In the genomic region with DNA sequence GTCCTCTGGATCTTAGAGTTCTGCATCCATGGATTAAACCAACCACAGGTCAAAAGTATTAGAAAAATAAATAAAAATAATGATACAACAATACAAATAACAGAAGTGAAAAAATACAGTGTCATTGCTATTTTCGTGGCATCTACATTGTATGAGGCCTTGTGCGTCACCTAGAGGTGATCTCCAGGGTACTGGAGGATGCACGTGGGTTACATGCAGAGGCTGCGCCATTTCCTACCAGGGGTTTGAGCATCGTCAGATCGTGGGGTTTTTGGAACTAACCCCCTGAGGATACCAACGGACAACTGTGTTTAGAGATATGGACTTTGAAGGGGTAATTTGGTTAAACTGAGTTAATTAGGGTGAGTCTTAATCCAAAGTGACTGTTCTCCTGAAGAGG, we compare ENCODE assay signal across 22 cellular contexts.
"Had no signal": no experiment of that assay in that cellular context is flagged by ENCODE, and none has a peak within 500 bp of the region (broad histone marks: within the 10 kb centered on the region; RNA-seq: fewer than 3 reads in every experiment).

No MANE protein-coding gene starts in this region.

- FAIRE-seq: bronchial epithelial cell had no signal

- H3K27ac ChIP-seq: ascending aorta, body of pancreas, PC-9, SK-N-MC had no signal

- H3K36me3 ChIP-seq: ascending aorta had no signal

- H3K27me3 ChIP-seq: ascending aorta, body of pancreas had no signal

- H2AFZ ChIP-seq: PC-9 had no signal

- DNase-seq: activated CD4-positive, alpha-beta T cell treated with anti-CD3 and anti-CD28 coated beads for 48 hours; activated CD4-positive, alpha-beta T cell treated with anti-CD3 and anti-CD28 coated beads, Interleukin-2, amount 50 U/mL, for 4 hours; activated CD4-positive, CD25-positive, alpha-beta regulatory T cell treated with anti-CD3 and anti-CD28 coated beads, Interleukin-2, amount 50 U/mL, for 72 hours; activated CD8-positive, alpha-beta memory T cell treated with anti-CD3 and anti-CD28 coated beads, Interleukin-2, amount 50 U/mL, for 48 hours; activated CD8-positive, alpha-beta T cell treated with anti-CD3 and anti-CD28 coated beads, Interleukin-2, amount 10 ng/mL, durations not matched to agents 7 days and 5 days; activated effector memory CD4-positive, alpha-beta T cell treated with Interleukin-2 at 50 U/mL for 16 hours; activated naive CD4-positive, alpha-beta T cell; activated T-cell treated with anti-CD3 and anti-CD28 coated beads, Interleukin-2, amount 50 U/mL, for 1 hour; amniotic stem cell; body of pancreas; central memory CD4-positive, alpha-beta T cell; NCI-H1092; NCI-H1930; NCI-H2227 treated with DMSO at 0.1 percent for 48 hours; NCI-H446 treated with DMSO at 0.1 percent for 48 hours; NCI-H524 treated with DMSO at 0.1 percent for 48 hours; NK-92 treated with Interleukin-12 subunit alpha and Interleukin-12 subunit beta, amount 100 ng/mL, for 24 hours; PC-9; T-helper 1 cell had no signal

- H3K9me3 ChIP-seq: ascending aorta, body of pancreas had no signal

- H3K4me3 ChIP-seq: ascending aorta, body of pancreas, PC-9, SK-N-MC had no signal

- H3K4me1 ChIP-seq: ascending aorta, body of pancreas had no signal

- H3K4me2 ChIP-seq: PC-9 had no signal
